13 cellular contexts compared by ENCODE assay signal in genomic region chr14:68181395-68182326, GRCh38.
A peak's percentile ranks its signal among the peaks of the same experiment; 100 is the strongest.
DNase-seq lines count a peak whose midpoint lies in the region; ATAC-seq and TF ChIP-seq lines count a peak whose summit lies in the region.
"Had no signal": no experiment of that assay in that cellular context is flagged by ENCODE, and none has a peak within 500 bp of the region (broad histone marks: within the 10 kb centered on the region; RNA-seq: fewer than 3 reads in every experiment).

No MANE protein-coding gene starts in this region.

- no peak overlapping the region for H3K4me3 Mint-ChIP-seq in endothelial cell (ENCODE audit: unreplicated experiment)
- H3K4me3 Mint-ChIP-seq in activated T-helper 1 cell treated with anti-CD3 and anti-CD28 coated beads, Interleukin-12 subunit alpha, Interleukin-12 subunit beta, Interleukin-2, Interleukin-4 antibody, amounts not matched to agents 30 ng/mL and 10 ng/mL and 1 ng/mL, durations not matched to agents 14 hours and 24 hours and 36 hours = no peak overlapping the region
- H3K4me3 Mint-ChIP-seq: naive thymus-derived CD8-positive, alpha-beta T cell had no signal

- 86% methylated on average over 1 of the region's 3 CpGs for WGBS in mesenchymal stem cell

- DNase-seq in Caki2 (ENCODE audit: low read depth) (peak; percentile 57), amniotic epithelial cell (ENCODE audit: low read depth) (peak; percentile 59), mesenchymal stem cell (peak; percentile 46), endothelial cell (ENCODE audit: low spot score) (no peak)
- no peak for DNase-seq in activated T-helper 1 cell treated with anti-CD3 and anti-CD28 coated beads, Interleukin-12 subunit alpha, Interleukin-12 subunit beta, Interleukin-2, Interleukin-4 antibody, amounts not matched to agents 30 ng/mL and 10 ng/mL and 1 ng/mL, durations not matched to agents 14 hours and 24 hours and 36 hours (ENCODE audit: low spot score)
- DNase-seq: activated effector memory CD4-positive, alpha-beta T cell treated with Interleukin-2 at 50 U/mL for 16 hours; esophagus squamous epithelium; NCI-H187 treated with DMSO at 0.1 percent for 48 hours had no signal

- peak overlapping the region in 1 of 2 experiments; percentile 28 for H3K4me3 ChIP-seq in mesenchymal stem cell (ENCODE audit: insufficient read depth in 1 of 2, low read depth in 1 of 2, low read length in 2 of 2)
- H3K4me3 ChIP-seq: esophagus squamous epithelium had no signal

- H4K8ac ChIP-seq in mesenchymal stem cell (ENCODE audit: low read length) = no peak overlapping the region

- no peak overlapping the region for H2BK5ac ChIP-seq in mesenchymal stem cell (ENCODE audit: low read depth, low read length, poor library complexity, severe bottlenecking)

- H2AFZ ChIP-seq in mesenchymal stem cell (ENCODE audit: low read depth, low read length) = no peak overlapping the region

- H3K4me1 Mint-ChIP-seq in endothelial cell (ENCODE audit: unreplicated experiment) = peaks cover 6% of the 10 kb centered on the region
- H3K4me1 Mint-ChIP-seq in activated T-helper 1 cell treated with anti-CD3 and anti-CD28 coated beads, Interleukin-12 subunit alpha, Interleukin-12 subunit beta, Interleukin-2, Interleukin-4 antibody, amounts not matched to agents 30 ng/mL and 10 ng/mL and 1 ng/mL, durations not matched to agents 14 hours and 24 hours and 36 hours (ENCODE audit: low read depth) = peaks cover 30% of the 10 kb centered on the region

- no peak overlapping the region for H2BK120ac ChIP-seq in mesenchymal stem cell (ENCODE audit: low read depth, low read length)

- H3K36me3 Mint-ChIP-seq in endothelial cell (ENCODE audit: low read depth, unreplicated experiment) = no peaks in the 10 kb centered on the region
- H3K36me3 Mint-ChIP-seq in activated T-helper 1 cell treated with anti-CD3 and anti-CD28 coated beads, Interleukin-12 subunit alpha, Interleukin-12 subunit beta, Interleukin-2, Interleukin-4 antibody, amounts not matched to agents 30 ng/mL and 10 ng/mL and 1 ng/mL, durations not matched to agents 14 hours and 24 hours and 36 hours (ENCODE audit: low read depth) = no peaks in the 10 kb centered on the region

- no peak overlapping the region for H3K23ac ChIP-seq in mesenchymal stem cell (ENCODE audit: low read length in 2 of 2)

- H3K36me3 ChIP-seq in mesenchymal stem cell (ENCODE audit: control insufficient read depth in 1 of 2, insufficient read depth in 2 of 2, low read depth in 1 of 2, low read length in 2 of 2) = no peaks in the 10 kb centered on the region
- H3K36me3 ChIP-seq: esophagus squamous epithelium had no signal

- H3K27ac Mint-ChIP-seq in endothelial cell (ENCODE audit: unreplicated experiment) = no peak overlapping the region
- no peak overlapping the region for H3K27ac Mint-ChIP-seq in activated T-helper 1 cell treated with anti-CD3 and anti-CD28 coated beads, Interleukin-12 subunit alpha, Interleukin-12 subunit beta, Interleukin-2, Interleukin-4 antibody, amounts not matched to agents 30 ng/mL and 10 ng/mL and 1 ng/mL, durations not matched to agents 14 hours and 24 hours and 36 hours

- no peak for TF ChIP-seq CTCF in endothelial cell (IDR thresholded peaks at IDR 0.05; ENCODE audit: unreplicated experiment)

- H3K79me1 ChIP-seq in mesenchymal stem cell (replicated peaks; ENCODE audit: low read length, poor library complexity, severe bottlenecking) = no peaks in the 10 kb centered on the region

- peak overlapping the region in 1 of 2 experiments; percentile 1 for H3K18ac ChIP-seq in mesenchymal stem cell (ENCODE audit: low read depth in 1 of 2, low read length in 2 of 2)

- H3K9ac ChIP-seq in mesenchymal stem cell (ENCODE audit: low read length) = peak overlapping the region; percentile 64

- in situ Hi-C loops in Caki2 (cut with HindIII; ENCODE audit: low pct_unique_long_range_greater_than_20kb, low sequenced_read_pairs) = no loop called here

- no peak overlapping the region for H4K91ac ChIP-seq in mesenchymal stem cell (ENCODE audit: low read length)

- no peaks in the 10 kb centered on the region for H3K4me1 ChIP-seq in mesenchymal stem cell (ENCODE audit: control insufficient read depth, insufficient read depth, low read depth, low read length)

- intact Hi-C loops in activated T-helper 1 cell treated with anti-CD3 and anti-CD28 coated beads, Interleukin-12 subunit alpha, Interleukin-12 subunit beta, Interleukin-2, Interleukin-4 antibody, amounts not matched to agents 30 ng/mL and 10 ng/mL and 1 ng/mL, durations not matched to agents 14 hours and 24 hours and 36 hours (cut with micrococcal nuclease) = loop anchor here (1.0 to 2.0 kb wide), 2 partner anchors 30 to 613 kb away; no protein-coding TSS in a partner anchor

- ATAC-seq in HG03108 (IDR thresholded peaks at IDR 0.05; ENCODE audit: unreplicated experiment) (peak; percentile 45), HG02588 (IDR thresholded peaks at IDR 0.05; ENCODE audit: unreplicated experiment) (no peak), GM19351 (IDR thresholded peaks at IDR 0.05; ENCODE audit: unreplicated experiment) (no peak)

- H3K27me3 Mint-ChIP-seq in endothelial cell (ENCODE audit: unreplicated experiment) = no peaks in the 10 kb centered on the region
- no peaks in the 10 kb centered on the region for H3K27me3 Mint-ChIP-seq in activated T-helper 1 cell treated with anti-CD3 and anti-CD28 coated beads, Interleukin-12 subunit alpha, Interleukin-12 subunit beta, Interleukin-2, Interleukin-4 antibody, amounts not matched to agents 30 ng/mL and 10 ng/mL and 1 ng/mL, durations not matched to agents 14 hours and 24 hours and 36 hours (ENCODE audit: insufficient read depth)
- H3K27me3 Mint-ChIP-seq: CD4-positive, CD25-positive, alpha-beta regulatory T cell; naive thymus-derived CD8-positive, alpha-beta T cell had no signal

- peak overlapping the region; percentile 77 for H3K27ac ChIP-seq in mesenchymal stem cell (ENCODE audit: low read length, poor library complexity, severe bottlenecking)
- H3K27ac ChIP-seq: esophagus squamous epithelium had no signal

- no peaks in the 10 kb centered on the region for H3K9me3 ChIP-seq in mesenchymal stem cell (ENCODE audit: control insufficient read depth, low read length)
- H3K9me3 ChIP-seq: esophagus squamous epithelium had no signal

- no peak overlapping the region for H3K4me2 ChIP-seq in mesenchymal stem cell (ENCODE audit: low read length, poor library complexity, severe bottlenecking)

- H2BK12ac ChIP-seq in mesenchymal stem cell (ENCODE audit: low read length in 2 of 2) = no peak overlapping the region

- peak overlapping the region; percentile 66 for H2AK5ac ChIP-seq in mesenchymal stem cell (ENCODE audit: low read length, severe bottlenecking)

- H3K9me3 Mint-ChIP-seq in endothelial cell (ENCODE audit: unreplicated experiment) = no peaks in the 10 kb centered on the region
- H3K9me3 Mint-ChIP-seq in activated T-helper 1 cell treated with anti-CD3 and anti-CD28 coated beads, Interleukin-12 subunit alpha, Interleukin-12 subunit beta, Interleukin-2, Interleukin-4 antibody, amounts not matched to agents 30 ng/mL and 10 ng/mL and 1 ng/mL, durations not matched to agents 14 hours and 24 hours and 36 hours = no peaks in the 10 kb centered on the region
- H3K9me3 Mint-ChIP-seq: CD4-positive, CD25-positive, alpha-beta regulatory T cell had no signal

- H3K14ac ChIP-seq in mesenchymal stem cell (ENCODE audit: low read length in 2 of 2) = no peak overlapping the region

- no peak overlapping the region for H2BK15ac ChIP-seq in mesenchymal stem cell (ENCODE audit: low read depth, poor library complexity, severe bottlenecking)

- no peak overlapping the region for H3K4ac ChIP-seq in mesenchymal stem cell (ENCODE audit: low read depth in 1 of 2, low read length in 2 of 2)

- no peaks in the 10 kb centered on the region for H3K27me3 ChIP-seq in mesenchymal stem cell (ENCODE audit: control insufficient read depth in 1 of 2, insufficient read depth in 1 of 2, low read length in 2 of 2)
- H3K27me3 ChIP-seq: esophagus squamous epithelium had no signal

Comparison
In these comparisons a context has a peak if more than half of its experiments do, and no peak if none do; other contexts are left out.
1. DNase-seq: peak in Caki2 (single experiment), amniotic epithelial cell (single experiment) and mesenchymal stem cell (single experiment); none in endothelial cell (single experiment) and activated T-helper 1 cell treated with anti-CD3 and anti-CD28 coated beads, Interleukin-12 subunit alpha, Interleukin-12 subunit beta, Interleukin-2, Interleukin-4 antibody, amounts not matched to agents 30 ng/mL and 10 ng/mL and 1 ng/mL, durations not matched to agents 14 hours and 24 hours and 36 hours (single experiment).